ENCODE assay signal across 8 cellular contexts in the genomic region with DNA sequence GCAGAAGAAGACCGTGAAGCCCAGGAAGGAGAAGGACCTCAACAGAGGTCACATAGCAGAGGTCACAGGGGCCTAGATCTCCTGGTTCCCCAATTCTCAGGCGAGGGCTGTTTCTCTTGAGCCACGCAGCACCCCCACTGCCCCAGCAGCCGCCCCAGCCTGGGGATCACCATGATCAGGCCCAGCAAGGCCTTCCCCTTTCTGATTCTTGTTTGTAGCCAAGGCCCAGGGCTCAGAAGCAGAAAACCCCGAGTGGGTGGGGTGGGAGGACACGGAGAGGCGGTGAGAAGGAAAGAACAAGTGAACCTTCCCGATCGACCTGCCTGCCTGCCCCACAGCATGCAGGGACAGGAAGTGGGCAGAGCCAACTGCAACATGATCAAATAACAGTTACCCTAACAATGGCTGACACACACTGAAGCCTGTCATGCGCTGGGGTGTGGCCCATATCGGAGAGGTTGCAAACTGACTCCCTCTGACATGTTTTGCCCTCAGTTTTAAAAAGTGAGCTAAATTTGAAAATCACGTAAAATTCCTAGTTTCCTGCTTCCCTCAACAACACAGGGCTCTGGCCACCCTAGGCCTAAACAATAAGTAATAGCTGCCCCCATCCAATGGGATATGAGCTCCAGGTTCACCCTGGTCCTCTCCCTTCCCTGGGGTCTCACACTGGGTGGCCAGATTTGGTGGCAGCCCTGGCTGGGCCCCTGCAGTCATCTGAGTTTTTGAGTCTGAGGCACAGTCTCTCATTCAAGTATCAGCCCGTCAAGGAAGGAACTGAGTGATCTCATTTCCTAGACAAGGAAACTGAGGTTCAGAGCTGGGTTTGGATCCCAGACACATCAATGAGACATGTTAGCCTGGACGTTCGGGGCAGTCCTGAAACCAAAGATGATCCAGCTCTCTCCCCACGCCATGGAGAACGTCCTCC. TPM values are rescaled to one million over a fixed set of nuclear protein-coding genes. Genes with fewer than 3 reads are reported as not detected.
DNase-seq lines count a peak whose midpoint lies in the region; ATAC-seq and TF ChIP-seq lines count a peak whose summit lies in the region.

No MANE protein-coding gene starts in this region.

- H3K27ac Mint-ChIP-seq in CD8-positive, alpha-beta T cell: peak overlapping the region; percentile 97
- peak overlapping the region; percentile 86 for H3K27ac Mint-ChIP-seq in GM23338
- H3K27ac Mint-ChIP-seq in activated T-helper 1 cell treated with anti-CD3 and anti-CD28 coated beads, Interleukin-12 subunit alpha, Interleukin-12 subunit beta, Interleukin-2, Interleukin-4 antibody, amounts not matched to agents 30 ng/mL and 10 ng/mL and 1 ng/mL, durations not matched to agents 14 hours and 24 hours and 36 hours: peak overlapping the region; percentile 95

- H3K9me2 ChIP-seq in GM23338 (ENCODE audit: insufficient read depth): no peaks in the 10 kb centered on the region
- no peaks in the 10 kb centered on the region for H3K9me2 ChIP-seq in OCI-LY7 (ENCODE audit: insufficient read depth, low read length)

- no peaks in the 10 kb centered on the region for H3K27me3 Mint-ChIP-seq in CD8-positive, alpha-beta T cell (ENCODE audit: low read depth)
- peaks cover 13% of the 10 kb centered on the region for H3K27me3 Mint-ChIP-seq in GM23338 (ENCODE audit: insufficient read depth, low read depth, poor library complexity)
- no peaks in the 10 kb centered on the region for H3K27me3 Mint-ChIP-seq in activated T-helper 1 cell treated with anti-CD3 and anti-CD28 coated beads, Interleukin-12 subunit alpha, Interleukin-12 subunit beta, Interleukin-2, Interleukin-4 antibody, amounts not matched to agents 30 ng/mL and 10 ng/mL and 1 ng/mL, durations not matched to agents 14 hours and 24 hours and 36 hours (ENCODE audit: insufficient read depth)

- no peaks in the 10 kb centered on the region for H3K27me3 ChIP-seq in CD8-positive, alpha-beta T cell (ENCODE audit: insufficient read depth, low read length)
- no peaks in the 10 kb centered on the region for H3K27me3 ChIP-seq in GM23338 (ENCODE audit: insufficient read depth)

- POLR2A ChIA-PET in CD8-positive, alpha-beta T cell (lab: Charles Lee): interaction anchor here (0.6 to 2.1 kb wide), 6 partner anchors 8 to 784 kb away, joined by 3 to 10 read pairs (median 4); partner anchors contain the start of gene ADNP
- POLR2A ChIA-PET in OCI-LY7 (lab: Charles Lee): interaction anchor here (0.6 kb wide), 1 partner anchor 1255 kb away, joined by 3 read pairs; no protein-coding TSS in a partner anchor

- H3K4me2 ChIP-seq in GM23338 (peak overlapping the region; percentile 35), OCI-LY7 (ENCODE audit: low read length) (peak overlapping the region; percentile 52; the same call in 1 of the 2 replicates)

- ATAC-seq in CD8-positive, alpha-beta T cell: peak; percentile 100
- ATAC-seq in GM23338 (peak; percentile 57), left cardiac atrium (peak; percentile 21 to 50), HG02840 (IDR thresholded peaks at IDR 0.05; ENCODE audit: low FRiP score, unreplicated experiment) (no peak)

- peak overlapping the region; percentile 34 for H3K4me3 ChIP-seq in CD8-positive, alpha-beta T cell (ENCODE audit: low read depth, low read length)
- 0 out of 2 replicates have a peak overlapping the region, but pooled peaks have one; percentile 34 for H3K4me3 ChIP-seq in GM23338
- H3K4me3 ChIP-seq in OCI-LY7 (ENCODE audit: low read depth, low read length, poor library complexity, severe bottlenecking): no peak overlapping the region

- peaks cover 11% of the 10 kb centered on the region for H3K36me3 ChIP-seq in CD8-positive, alpha-beta T cell (ENCODE audit: insufficient read depth, low read length)
- H3K36me3 ChIP-seq in GM23338 (ENCODE audit: insufficient read depth) (peaks cover 2% of the 10 kb centered on the region; the same call in 1 of the 2 replicates), OCI-LY7 (ENCODE audit: insufficient read depth, low read length) (peaks cover 18% of the 10 kb centered on the region; the same call in 1 of the 2 replicates)

- H3K9me3 ChIP-seq in CD8-positive, alpha-beta T cell (ENCODE audit: low read length): no peaks in the 10 kb centered on the region
- no peaks in the 10 kb centered on the region for H3K9me3 ChIP-seq in OCI-LY7 (ENCODE audit: low read length)

- peaks cover 48% of the 10 kb centered on the region for H3K4me1 ChIP-seq in CD8-positive, alpha-beta T cell (ENCODE audit: insufficient read depth, low read length)
- H3K4me1 ChIP-seq in GM23338 (ENCODE audit: insufficient read depth) (peaks cover 44% of the 10 kb centered on the region), OCI-LY7 (ENCODE audit: insufficient read depth, low read length, poor library complexity, severe bottlenecking) (peaks cover 12% of the 10 kb centered on the region)

- peaks cover 65% of the 10 kb centered on the region for H3K4me1 Mint-ChIP-seq in CD8-positive, alpha-beta T cell (ENCODE audit: low read depth)
- peaks cover 60% of the 10 kb centered on the region for H3K4me1 Mint-ChIP-seq in GM23338
- H3K4me1 Mint-ChIP-seq in activated T-helper 1 cell treated with anti-CD3 and anti-CD28 coated beads, Interleukin-12 subunit alpha, Interleukin-12 subunit beta, Interleukin-2, Interleukin-4 antibody, amounts not matched to agents 30 ng/mL and 10 ng/mL and 1 ng/mL, durations not matched to agents 14 hours and 24 hours and 36 hours (ENCODE audit: low read depth): peaks cover 74% of the 10 kb centered on the region

- BruUV-seq in OCI-LY7 (replicated peaks; lab: Mats Ljungman, UMichigan): no TSS peak

- intact Hi-C loops in CD8-positive, alpha-beta T cell (cut with DNase I, micrococcal nuclease): loop anchor here (1.0 to 2.0 kb wide), 3 partner anchors 20 to 32 kb away; no protein-coding TSS in a partner anchor
- intact Hi-C loops in OCI-LY7 (cut with micrococcal nuclease; ENCODE audit: unreplicated experiment): no loop called here
- intact Hi-C loops in activated T-helper 1 cell treated with anti-CD3 and anti-CD28 coated beads, Interleukin-12 subunit alpha, Interleukin-12 subunit beta, Interleukin-2, Interleukin-4 antibody, amounts not matched to agents 30 ng/mL and 10 ng/mL and 1 ng/mL, durations not matched to agents 14 hours and 24 hours and 36 hours (cut with micrococcal nuclease): loop anchor here (1.0 kb wide), 2 partner anchors 22 to 32 kb away; no protein-coding TSS in a partner anchor
- intact Hi-C loops in left cardiac atrium (cut with DNase I): no loop called here

- TF ChIP-seq CTCF in CD8-positive, alpha-beta T cell (IDR thresholded peaks at IDR 0.05): no peak
- TF ChIP-seq CTCF in GM23338 (conservative IDR thresholded peaks at IDR 0.05; ENCODE audit: low read depth in 2 of 2) (no peak), OCI-LY7 (conservative IDR thresholded peaks at IDR 0.05; ENCODE audit: low read length) (no peak)

- H3K79me2 ChIP-seq in GM23338 (replicated peaks; ENCODE audit: insufficient read depth) (peaks cover 56% of the 10 kb centered on the region), OCI-LY7 (ENCODE audit: insufficient read depth, low read depth, low read length) (no peaks in the 10 kb centered on the region)

- peaks cover 11% of the 10 kb centered on the region; the same call in 1 of the 2 replicates for H3F3A ChIP-seq in GM23338 (replicated peaks; ENCODE audit: low read depth)

- CTCF ChIA-PET in CD8-positive, alpha-beta T cell (lab: Charles Lee): interaction anchor here (0.9 to 8.4 kb wide), 6 partner anchors 9 to 38 kb away, joined by 3 to 103 read pairs (median 4); no protein-coding TSS in a partner anchor
- CTCF ChIA-PET in OCI-LY7 (lab: Charles Lee; ENCODE audit: unreplicated experiment): interaction anchor here (1.0 kb wide), 1 partner anchor 31 kb away, joined by 4 read pairs; no protein-coding TSS in a partner anchor

- H2AFZ ChIP-seq in GM23338: no peak overlapping the region
- H2AFZ ChIP-seq in OCI-LY7 (ENCODE audit: low read length): peak overlapping the region; percentile 17; the same call in 1 of the 2 replicates

- peak; percentile 55 to 88 (median 74) for DNase-seq in CD8-positive, alpha-beta T cell
- DNase-seq in GM23338 (ENCODE audit: low spot score) (peak; percentile 62), OCI-LY7 (ENCODE audit: low spot score) (peak; percentile 62), left cardiac atrium (peak; percentile 71), cortex of kidney (lab: John Stamatoyannopoulos, UW) (no peak)
- DNase-seq in activated T-helper 1 cell treated with anti-CD3 and anti-CD28 coated beads, Interleukin-12 subunit alpha, Interleukin-12 subunit beta, Interleukin-2, Interleukin-4 antibody, amounts not matched to agents 30 ng/mL and 10 ng/mL and 1 ng/mL, durations not matched to agents 14 hours and 24 hours and 36 hours (ENCODE audit: low spot score): peak; percentile 79
- DNase-seq in stimulated activated CD4-positive, alpha-beta T cell treated with anti-CD3 and anti-CD28 coated beads, Interleukin-12 subunit alpha, Interleukin-12 subunit beta, amount 100 ng/mL, for 48 hours (ENCODE audit: low read depth in 2 of 3, low spot score in 1 of 3): peak; percentile 55 to 61 (median 56)

- peaks cover 36% of the 10 kb centered on the region for H3K36me3 Mint-ChIP-seq in CD8-positive, alpha-beta T cell
- H3K36me3 Mint-ChIP-seq in GM23338 (ENCODE audit: low read depth): peaks cover 39% of the 10 kb centered on the region
- peaks cover 25% of the 10 kb centered on the region for H3K36me3 Mint-ChIP-seq in activated T-helper 1 cell treated with anti-CD3 and anti-CD28 coated beads, Interleukin-12 subunit alpha, Interleukin-12 subunit beta, Interleukin-2, Interleukin-4 antibody, amounts not matched to agents 30 ng/mL and 10 ng/mL and 1 ng/mL, durations not matched to agents 14 hours and 24 hours and 36 hours (ENCODE audit: low read depth)

- H3K9me3 Mint-ChIP-seq in CD8-positive, alpha-beta T cell: no peaks in the 10 kb centered on the region
- H3K9me3 Mint-ChIP-seq in GM23338: no peaks in the 10 kb centered on the region
- no peaks in the 10 kb centered on the region for H3K9me3 Mint-ChIP-seq in activated T-helper 1 cell treated with anti-CD3 and anti-CD28 coated beads, Interleukin-12 subunit alpha, Interleukin-12 subunit beta, Interleukin-2, Interleukin-4 antibody, amounts not matched to agents 30 ng/mL and 10 ng/mL and 1 ng/mL, durations not matched to agents 14 hours and 24 hours and 36 hours

- H3K27ac ChIP-seq in CD8-positive, alpha-beta T cell (ENCODE audit: low read depth, low read length): peak overlapping the region; percentile 87
- peak overlapping the region; percentile 59; the same call in 1 of the 2 replicates for H3K27ac ChIP-seq in GM23338 (ENCODE audit: low read depth)
- peak overlapping the region; percentile 43 for H3K27ac ChIP-seq in OCI-LY7 (ENCODE audit: low read depth, low read length, poor library complexity, severe bottlenecking)

- peak overlapping the region; percentile 79 for H3K4me3 Mint-ChIP-seq in CD8-positive, alpha-beta T cell
- peak overlapping the region; percentile 14; the same call in 1 of the 3 replicates for H3K4me3 Mint-ChIP-seq in GM23338
- peak overlapping the region; percentile 75 for H3K4me3 Mint-ChIP-seq in activated T-helper 1 cell treated with anti-CD3 and anti-CD28 coated beads, Interleukin-12 subunit alpha, Interleukin-12 subunit beta, Interleukin-2, Interleukin-4 antibody, amounts not matched to agents 30 ng/mL and 10 ng/mL and 1 ng/mL, durations not matched to agents 14 hours and 24 hours and 36 hours

- H4K20me1 ChIP-seq in GM23338 (replicated peaks; ENCODE audit: insufficient read depth) (peaks cover 28% of the 10 kb centered on the region), OCI-LY7 (ENCODE audit: insufficient read depth, low read length) (no peaks in the 10 kb centered on the region)

RNA-seq across cellular contexts. Expression of gene PEDS1, which starts 6.5 kb away (rescaled TPM):
- total RNA-seq in CD8-positive, alpha-beta T cell: 10 to 100 TPM; 19.0 to 20.8 TPM
- 33.0 and 43.6 TPM in 2 replicates for total RNA-seq in GM23338 (2014; rRNA removed; shearing (Covaris generic))
- 31.6 and 34.5 TPM in 2 replicates for polyA plus RNA-seq in GM23338 (2016; fragmentation: Nextera tagmentation; extraction: Ambion mirVana)
- total RNA-seq in OCI-LY7 (2014; rRNA removed; shearing (Covaris generic)): 12.0 and 25.9 TPM in 2 replicates
- total RNA-seq in OCI-LY7 (2022) (19.5 and 22.0 TPM in 2 replicates), left cardiac atrium (10 to 100 TPM; 17.7 to 21.8 TPM)
- total RNA-seq in activated T-helper 1 cell treated with anti-CD3 and anti-CD28 coated beads, Interleukin-12 subunit alpha, Interleukin-12 subunit beta, Interleukin-2, Interleukin-4 antibody, amounts not matched to agents 30 ng/mL and 10 ng/mL and 1 ng/mL, durations not matched to agents 14 hours and 24 hours and 36 hours: 30.7 and 33.4 TPM in 2 replicates

RNA-seq across cellular contexts. Expression of gene UBE2V1, which starts 34.0 kb away (rescaled TPM):
- 100 to 1,000 TPM; 108 to 112 TPM for total RNA-seq in CD8-positive, alpha-beta T cell
- 85.7 and 105 TPM in 2 replicates for total RNA-seq in GM23338 (2014; rRNA removed; shearing (Covaris generic))
- 293 and 302 TPM in 2 replicates for polyA plus RNA-seq in GM23338 (2016; fragmentation: Nextera tagmentation; extraction: Ambion mirVana)
- 57.3 and 63.2 TPM in 2 replicates for total RNA-seq in OCI-LY7 (2014; rRNA removed; shearing (Covaris generic))
- total RNA-seq in OCI-LY7 (2022): 143 and 161 TPM in 2 replicates
- total RNA-seq in activated T-helper 1 cell treated with anti-CD3 and anti-CD28 coated beads, Interleukin-12 subunit alpha, Interleukin-12 subunit beta, Interleukin-2, Interleukin-4 antibody, amounts not matched to agents 30 ng/mL and 10 ng/mL and 1 ng/mL, durations not matched to agents 14 hours and 24 hours and 36 hours: 166 and 170 TPM in 2 replicates
- 100 to 1,000 TPM in 1 of 2 donors, 10 to 100 TPM in 1; 77.4 to 109 TPM for total RNA-seq in left cardiac atrium

RNA-seq across cellular contexts. Expression of gene CEBPB, which starts 43.6 kb away (rescaled TPM):
- 10 to 100 TPM; 37.2 to 37.6 TPM for total RNA-seq in CD8-positive, alpha-beta T cell
- 20.5 and 25.4 TPM in 2 replicates for total RNA-seq in GM23338 (2014; rRNA removed; shearing (Covaris generic))
- polyA plus RNA-seq in GM23338 (2016; fragmentation: Nextera tagmentation; extraction: Ambion mirVana): 20.6 and 23.7 TPM in 2 replicates
- 31.0 and 47.6 TPM in 2 replicates for total RNA-seq in OCI-LY7 (2014; rRNA removed; shearing (Covaris generic))
- total RNA-seq in OCI-LY7 (2022): 48.2 and 48.4 TPM in 2 replicates
- total RNA-seq in activated T-helper 1 cell treated with anti-CD3 and anti-CD28 coated beads, Interleukin-12 subunit alpha, Interleukin-12 subunit beta, Interleukin-2, Interleukin-4 antibody, amounts not matched to agents 30 ng/mL and 10 ng/mL and 1 ng/mL, durations not matched to agents 14 hours and 24 hours and 36 hours: 52.3 and 55.2 TPM in 2 replicates
- 100 to 1,000 TPM in 1 of 2 donors, 10 to 100 TPM in 1; 73.2 to 111 TPM for total RNA-seq in left cardiac atrium

Comparison
In these comparisons a context has a peak if more than half of its experiments do, and no peak if none do; other contexts are left out.
1. H3K4me3 Mint-ChIP-seq: peak in every context shown above with its lines; median percentile 79 in CD8-positive, alpha-beta T cell; 75 in activated T-helper 1 cell treated with anti-CD3 and anti-CD28 coated beads, Interleukin-12 subunit alpha, Interleukin-12 subunit beta, Interleukin-2, Interleukin-4 antibody, amounts not matched to agents 30 ng/mL and 10 ng/mL and 1 ng/mL, durations not matched to agents 14 hours and 24 hours and 36 hours; 14 in GM23338.
2. intact Hi-C loops: an anchor here in CD8-positive, alpha-beta T cell (1.0 to 2.0 kb wide) and activated T-helper 1 cell treated with anti-CD3 and anti-CD28 coated beads, Interleukin-12 subunit alpha, Interleukin-12 subunit beta, Interleukin-2, Interleukin-4 antibody, amounts not matched to agents 30 ng/mL and 10 ng/mL and 1 ng/mL, durations not matched to agents 14 hours and 24 hours and 36 hours (1.0 kb wide); none called in OCI-LY7 and left cardiac atrium.